ENCODE assay signal across 8 cellular contexts in genomic region chr5:132526290-132526973, GRCh38. TPM values are rescaled to one million over a fixed set of nuclear protein-coding genes. Genes with fewer than 3 reads are reported as not detected.
DNase-seq lines count a peak whose midpoint lies in the region; ATAC-seq and TF ChIP-seq lines count a peak whose summit lies in the region.

No MANE protein-coding gene starts in this region.

- H3K4me3 Mint-ChIP-seq in activated T-cell treated with anti-CD3 and anti-CD28 coated beads, Interleukin-2, amount 50 U/mL, for 4 hours: no peak overlapping the region

- DNase-seq in activated gamma-delta T cell treated with Interleukin-2 at 50 U/mL for 16 hours (peak; percentile 26), activated gamma-delta T cell (lab: John Stamatoyannopoulos, UW) (no peak), NCI-H82 treated with DMSO at 0.1 percent for 48 hours (lab: John Stamatoyannopoulos, UW; ENCODE audit: unreplicated experiment) (peak; percentile 4), foreskin fibroblast (peak; percentile 26 to 75), omental fat pad (ENCODE audit: low spot score) (no peak), GM19240 (ENCODE audit: insufficient read length, low spot score) (no peak)
- peak; percentile 12 for DNase-seq in activated T-cell treated with anti-CD3 and anti-CD28 coated beads, Interleukin-2, amount 50 U/mL, for 4 hours

- peak; percentile 86 for TF ChIP-seq CTCF in foreskin fibroblast (IDR thresholded peaks at IDR 0.05; ENCODE audit: low read depth, low read length)
- TF ChIP-seq CTCF in omental fat pad (IDR thresholded peaks at IDR 0.05): no peak

- no peaks in the 10 kb centered on the region for H3K9me3 Mint-ChIP-seq in activated T-cell treated with anti-CD3 and anti-CD28 coated beads, Interleukin-2, amount 50 U/mL, for 4 hours

- no peak overlapping the region for H3K4me3 ChIP-seq in foreskin fibroblast (ENCODE audit: low read depth in 1 of 2, low read length in 2 of 2)

- no peaks in the 10 kb centered on the region for H3K36me3 Mint-ChIP-seq in activated T-cell treated with anti-CD3 and anti-CD28 coated beads, Interleukin-2, amount 50 U/mL, for 4 hours (ENCODE audit: insufficient read depth)

- H3K4me1 Mint-ChIP-seq in activated T-cell treated with anti-CD3 and anti-CD28 coated beads, Interleukin-2, amount 50 U/mL, for 4 hours (ENCODE audit: low read depth): peaks cover 27% of the 10 kb centered on the region

- ATAC-seq in HG03354 (IDR thresholded peaks at IDR 0.05; ENCODE audit: poor library complexity, severe bottlenecking, unreplicated experiment) (peak; percentile 41), omental fat pad (ENCODE audit: low FRiP score) (peak; percentile 78)
- peak; percentile 20 to 33 for ATAC-seq in activated T-cell treated with anti-CD3 and anti-CD28 coated beads, Interleukin-2, amount 50 U/mL, for 4 hours

- H3K27me3 Mint-ChIP-seq in activated T-cell treated with anti-CD3 and anti-CD28 coated beads, Interleukin-2, amount 50 U/mL, for 4 hours (ENCODE audit: low read depth): no peaks in the 10 kb centered on the region

RNA-seq across cellular contexts. Expression of gene IL5, which starts 16.9 kb away (rescaled TPM):
- 10 to 100 TPM in 2 of 3 donors, 1 to 10 TPM in 1; 3.6 to 24.1 (median 17.5) TPM for total RNA-seq in activated T-cell treated with anti-CD3 and anti-CD28 coated beads, Interleukin-2, amount 50 U/mL, for 4 hours
- not detected for total RNA-seq in omental fat pad

RNA-seq across cellular contexts. Expression of gene RAD50, which starts 30.3 kb away (rescaled TPM):
- total RNA-seq in activated T-cell treated with anti-CD3 and anti-CD28 coated beads, Interleukin-2, amount 50 U/mL, for 4 hours: 10 to 100 TPM; 42.7 to 46.8 (median 43.6) TPM
- total RNA-seq in omental fat pad: 10 to 100 TPM; 23.4 to 37.4 (median 29.8) TPM

RNA-seq across cellular contexts. Expression of gene IRF1, which starts 35.9 kb away (rescaled TPM):
- total RNA-seq in activated T-cell treated with anti-CD3 and anti-CD28 coated beads, Interleukin-2, amount 50 U/mL, for 4 hours: 100 to 1,000 TPM; 342 to 390 (median 377) TPM
- total RNA-seq in omental fat pad: 100 to 1,000 TPM in 3 of 4 donors, 10 to 100 TPM in 1; 23.5 to 172 (median 133) TPM

Comparison
In these comparisons a context has a peak if more than half of its experiments do, and no peak if none do; other contexts are left out.
1. DNase-seq: peak in activated gamma-delta T cell treated with Interleukin-2 at 50 U/mL for 16 hours (single experiment), NCI-H82 treated with DMSO at 0.1 percent for 48 hours (single experiment), activated T-cell treated with anti-CD3 and anti-CD28 coated beads, Interleukin-2, amount 50 U/mL, for 4 hours (single experiment) and foreskin fibroblast (2 of 2); none in activated gamma-delta T cell (single experiment), omental fat pad (single experiment) and GM19240 (single experiment).
2. ATAC-seq: peak in every context shown above with its lines; median percentile 78 in omental fat pad; 41 in HG03354; 26 in activated T-cell treated with anti-CD3 and anti-CD28 coated beads, Interleukin-2, amount 50 U/mL, for 4 hours.
3. RNA of gene IL5, which starts 16.9 kb away (total RNA-seq): 3.6 to 24.1 TPM in activated T-cell treated with anti-CD3 and anti-CD28 coated beads, Interleukin-2, amount 50 U/mL, for 4 hours; not detected in omental fat pad; every median in the first group is over 4 times any median in the second.